In the genomic region with DNA sequence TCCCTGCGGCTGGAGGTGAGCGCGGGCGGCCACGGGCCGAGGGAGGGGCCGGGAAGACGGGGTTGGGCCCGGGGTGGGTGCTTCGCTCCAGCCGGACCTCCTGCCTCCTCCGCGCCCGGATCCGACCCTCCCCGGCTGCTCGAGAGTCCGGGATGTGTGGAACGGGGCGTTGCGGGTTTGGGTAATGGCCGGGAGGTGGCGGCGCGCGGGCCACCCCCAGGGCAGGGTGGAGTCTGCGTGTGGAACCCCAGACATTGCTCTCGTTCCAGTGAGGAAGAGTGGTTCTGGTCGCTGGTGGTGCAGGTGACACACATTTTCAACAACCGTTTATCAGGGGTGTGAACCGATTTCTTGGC, we compare ENCODE assay signal across 8 cellular contexts.
DNase-seq lines count a peak whose midpoint lies in the region; ATAC-seq and TF ChIP-seq lines count a peak whose summit lies in the region.

No MANE protein-coding gene starts in this region.

- H3K4me1 ChIP-seq in NT2/D1 (ENCODE audit: insufficient read depth, insufficient read length) = no peaks in the 10 kb centered on the region

- peaks cover 16% of the 10 kb centered on the region for H3K36me3 ChIP-seq in NT2/D1 (ENCODE audit: insufficient read depth, insufficient read length, low read length)

- DNase-seq in ACHN (peak; percentile 50), GM13977 (ENCODE audit: low spot score) (peak; percentile 56), NT2/D1 (ENCODE audit: low read depth, low spot score) (no peak), astrocyte of the cerebellum (ENCODE audit: low read depth) (no peak), GDM1 (lab: John Stamatoyannopoulos, UW) (no peak)
- DNase-seq in stimulated activated CD4-positive, alpha-beta T cell treated with anti-CD3 and anti-CD28 coated beads, Interleukin-2, amount 100 ng/mL, for 4 hours (ENCODE audit: low read depth) = peak; percentile 13

- TF ChIP-seq CTCF in GM13977 (IDR thresholded peaks at IDR 0.05; ENCODE audit: extremely low read depth, insufficient read depth, missing control alignments) (peak; percentile 33), astrocyte of the cerebellum (IDR thresholded peaks at IDR 0.05; ENCODE audit: low read depth, low read length, missing control alignments) (no peak)

- H3K9me3 ChIP-seq in NT2/D1 (ENCODE audit: insufficient read depth, low read length) (no peaks in the 10 kb centered on the region), iPS-18c (ENCODE audit: control insufficient read depth, insufficient read depth, low read length) (no peaks in the 10 kb centered on the region)

- H3K9ac ChIP-seq in NT2/D1 (ENCODE audit: insufficient read length, low read depth) = peak overlapping the region; percentile 86

- in situ Hi-C loops in ACHN (cut with HindIII; ENCODE audit: low pct_ligation_motif_present, low pct_unique_long_range_greater_than_20kb, low sequenced_read_pairs) = no loop called here
- in situ Hi-C loops in GM13977 (cut with MboI; ENCODE audit: low pct_unique_long_range_greater_than_20kb, low sequenced_read_pairs, unreplicated experiment) = no loop called here
- in situ Hi-C loops in astrocyte of the cerebellum (cut with HindIII; ENCODE audit: low sequenced_read_pairs) = no loop called here

- no peaks in the 10 kb centered on the region for H3K27me3 ChIP-seq in NT2/D1 (ENCODE audit: insufficient read depth, insufficient read length)

- H3K4me3 ChIP-seq in NT2/D1 (ENCODE audit: insufficient read length, low read depth) (peak overlapping the region; percentile 83), astrocyte of the cerebellum (ENCODE audit: low read depth, low read length) (peak overlapping the region; percentile 62), iPS-18c (ENCODE audit: insufficient read depth, low read depth, low read length) (peak overlapping the region; percentile 87)

- ATAC-seq in HG02885 (IDR thresholded peaks at IDR 0.05; ENCODE audit: poor library complexity, unreplicated experiment) = peak; percentile 50

Comparison
In these comparisons a context has a peak if more than half of its experiments do, and no peak if none do; other contexts are left out.
1. DNase-seq: peak in ACHN (single experiment), GM13977 (single experiment) and stimulated activated CD4-positive, alpha-beta T cell treated with anti-CD3 and anti-CD28 coated beads, Interleukin-2, amount 100 ng/mL, for 4 hours (single experiment); none in NT2/D1 (single experiment), astrocyte of the cerebellum (single experiment) and GDM1 (single experiment).
2. Peak in every context shown above with its lines, with median percentiles within 50 percentile points of each other: H3K4me3 ChIP-seq.